35 cellular contexts compared by ENCODE assay signal in the genomic region with DNA sequence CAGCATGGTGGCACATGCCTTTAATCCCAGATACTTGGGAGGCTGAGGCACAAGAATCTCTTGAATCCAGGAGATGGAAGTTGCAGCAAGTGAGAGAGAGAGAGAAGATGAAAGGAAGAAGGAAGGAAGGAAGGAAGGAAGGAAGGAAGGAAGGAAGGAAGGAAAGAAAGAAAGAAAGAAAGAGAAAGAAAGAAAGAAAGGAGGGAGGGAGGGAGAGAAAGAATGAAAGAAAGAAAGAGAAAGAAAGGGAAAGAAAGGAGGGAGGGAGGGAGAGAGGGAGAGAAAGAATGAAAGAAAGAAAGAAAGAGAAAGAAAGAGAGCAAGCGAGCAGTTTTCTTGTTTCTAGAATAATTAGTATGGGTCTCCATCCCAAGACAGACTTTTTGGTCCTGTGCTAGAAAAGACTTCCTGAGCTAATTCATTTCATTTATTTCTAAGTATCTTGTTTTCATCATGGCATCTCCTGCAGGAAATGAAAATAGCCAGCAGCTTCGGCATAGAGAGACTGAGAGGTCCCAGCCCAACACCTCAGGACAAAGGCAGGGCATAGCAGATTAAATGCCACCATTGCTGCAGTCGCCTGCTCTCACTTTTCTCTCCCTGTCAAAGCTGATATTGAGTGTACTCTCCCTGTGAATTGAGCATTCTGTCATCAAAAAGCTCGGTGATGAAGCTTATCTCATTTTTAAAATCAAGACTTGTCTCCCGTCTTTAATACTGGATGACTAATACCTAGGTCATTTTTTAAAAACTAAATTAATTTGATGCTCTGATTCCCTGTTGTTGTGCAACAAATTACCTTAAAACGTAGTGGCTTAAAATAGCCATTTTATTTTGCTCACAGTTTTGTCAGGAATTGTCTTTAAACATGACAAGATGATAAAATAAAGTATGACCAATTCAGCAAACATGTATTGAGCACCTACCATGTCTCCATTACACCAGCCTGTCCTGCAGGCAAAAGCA.
DNase-seq lines count a peak whose midpoint lies in the region; ATAC-seq, FAIRE-seq and TF ChIP-seq lines count a peak whose summit lies in the region.
"Had no signal": no experiment of that assay in that cellular context is flagged by ENCODE, and none has a peak within 500 bp of the region (broad histone marks: within the 10 kb centered on the region; RNA-seq: fewer than 3 reads in every experiment).

No MANE protein-coding gene starts in this region.

- TF ChIP-seq POLR2A in H54 (IDR thresholded peaks at IDR 0.05; ENCODE audit: low read depth, low read length) = no peak

- peak overlapping the region; percentile 39 for H3K27ac ChIP-seq in Panc1 (ENCODE audit: low read length)
- H3K27ac ChIP-seq: brain microvascular endothelial cell, HL-60, left lung, pancreas, vagina, VCaP had no signal

- no TSS peak for BruUV-seq in Panc1 (replicated peaks; lab: Mats Ljungman, UMichigan)

- H3K27ac Mint-ChIP-seq in stimulated activated naive CD8-positive, alpha-beta T cell treated with anti-CD3 and anti-CD28 coated beads, Interleukin-15, Interleukin-2, amounts not matched to agents 100 ng/mL and 50 ng/mL, for 24 hours = peak overlapping the region; percentile 17
- H3K27ac Mint-ChIP-seq in stimulated activated naive CD8-positive, alpha-beta T cell treated with anti-CD3 and anti-CD28 coated beads, Interleukin-15, amount 100 ng/mL, for 72 hours = no peak overlapping the region
- peak overlapping the region; percentile 89 for H3K27ac Mint-ChIP-seq in stimulated activated memory B cell treated with anti-CD40 and anti-IgM and Interleukin-4, amounts not matched to agents 10 μg/mL and 1 μg/mL and 100 μg/mL, for 72 hours
- H3K27ac Mint-ChIP-seq: activated CD4-positive, alpha-beta T cell treated with anti-CD3 and anti-CD28 coated beads for 36 hours; activated naive CD4-positive, alpha-beta T cell treated with anti-CD3 and anti-CD28 coated beads, Interleukin-2, amount 50 U/mL, for 24 hours; activated T-helper 2 cell treated with anti-CD3 and anti-CD28 coated beads, Interferon-gamma antibody, Interleukin-2, Interleukin-4, amounts not matched to agents 10 μg/mL and 5 μg/mL and 100 μg/mL, durations not matched to agents 14 hours and 24 hours and 36 hours; CD4-positive, CD25-positive, alpha-beta regulatory T cell had no signal

- no peaks in the 10 kb centered on the region for H3K36me3 Mint-ChIP-seq in stimulated activated naive CD8-positive, alpha-beta T cell treated with anti-CD3 and anti-CD28 coated beads, Interleukin-15, Interleukin-2, amounts not matched to agents 100 ng/mL and 50 ng/mL, for 24 hours (ENCODE audit: low read depth)
- no peaks in the 10 kb centered on the region for H3K36me3 Mint-ChIP-seq in stimulated activated memory B cell treated with anti-CD40 and anti-IgM and Interleukin-4, amounts not matched to agents 10 μg/mL and 1 μg/mL and 100 μg/mL, for 72 hours
- H3K36me3 Mint-ChIP-seq: activated naive CD4-positive, alpha-beta T cell treated with anti-CD3 and anti-CD28 coated beads, Interleukin-2, amount 50 U/mL, for 24 hours; CD4-positive, CD25-positive, alpha-beta regulatory T cell had no signal

- no peaks in the 10 kb centered on the region for H3K9me3 Mint-ChIP-seq in stimulated activated naive CD8-positive, alpha-beta T cell treated with anti-CD3 and anti-CD28 coated beads, Interleukin-15, Interleukin-2, amounts not matched to agents 100 ng/mL and 50 ng/mL, for 24 hours
- H3K9me3 Mint-ChIP-seq in stimulated activated naive CD8-positive, alpha-beta T cell treated with anti-CD3 and anti-CD28 coated beads, Interleukin-15, amount 100 ng/mL, for 72 hours = no peaks in the 10 kb centered on the region
- no peaks in the 10 kb centered on the region for H3K9me3 Mint-ChIP-seq in stimulated activated memory B cell treated with anti-CD40 and anti-IgM and Interleukin-4, amounts not matched to agents 10 μg/mL and 1 μg/mL and 100 μg/mL, for 72 hours
- H3K9me3 Mint-ChIP-seq: activated naive CD4-positive, alpha-beta T cell treated with anti-CD3 and anti-CD28 coated beads, Interleukin-2, amount 50 U/mL, for 24 hours; activated T-helper 2 cell treated with anti-CD3 and anti-CD28 coated beads, Interferon-gamma antibody, Interleukin-2, Interleukin-4, amounts not matched to agents 10 μg/mL and 5 μg/mL and 100 μg/mL, durations not matched to agents 14 hours and 24 hours and 36 hours; neural crest cell had no signal

- no peaks in the 10 kb centered on the region for H3K9me3 ChIP-seq in Panc1 (ENCODE audit: control insufficient read depth, insufficient read depth, low read depth, low read length)
- H3K9me3 ChIP-seq: left lung, pancreas, tibial artery, vagina had no signal

- no peak for TF ChIP-seq CTCF in Panc1 (IDR thresholded peaks at IDR 0.05)
- no peak for TF ChIP-seq CTCF in fibroblast of mammary gland (conservative IDR thresholded peaks at IDR 0.05; ENCODE audit: control insufficient read depth, insufficient read depth, low read depth, low read length)

- intact Hi-C loops in Panc1 (cut with micrococcal nuclease; ENCODE audit: unreplicated experiment) = loop anchor here (10.0 kb wide), 1 partner anchor 90 kb away; a partner anchor contains a TSS

- peaks cover 19% of the 10 kb centered on the region for H3K27me3 Mint-ChIP-seq in stimulated activated naive CD8-positive, alpha-beta T cell treated with anti-CD3 and anti-CD28 coated beads, Interleukin-15, Interleukin-2, amounts not matched to agents 100 ng/mL and 50 ng/mL, for 24 hours
- peaks cover 42% of the 10 kb centered on the region for H3K27me3 Mint-ChIP-seq in stimulated activated naive CD8-positive, alpha-beta T cell treated with anti-CD3 and anti-CD28 coated beads, Interleukin-15, amount 100 ng/mL, for 72 hours
- no peaks in the 10 kb centered on the region for H3K27me3 Mint-ChIP-seq in stimulated activated memory B cell treated with anti-CD40 and anti-IgM and Interleukin-4, amounts not matched to agents 10 μg/mL and 1 μg/mL and 100 μg/mL, for 72 hours
- H3K27me3 Mint-ChIP-seq: CD4-positive, CD25-positive, alpha-beta regulatory T cell had no signal

- no peak overlapping the region for H3K4me3 Mint-ChIP-seq in stimulated activated naive CD8-positive, alpha-beta T cell treated with anti-CD3 and anti-CD28 coated beads, Interleukin-15, Interleukin-2, amounts not matched to agents 100 ng/mL and 50 ng/mL, for 24 hours
- H3K4me3 Mint-ChIP-seq in stimulated activated naive CD8-positive, alpha-beta T cell treated with anti-CD3 and anti-CD28 coated beads, Interleukin-15, amount 100 ng/mL, for 72 hours = no peak overlapping the region
- H3K4me3 Mint-ChIP-seq in stimulated activated memory B cell treated with anti-CD40 and anti-IgM and Interleukin-4, amounts not matched to agents 10 μg/mL and 1 μg/mL and 100 μg/mL, for 72 hours = no peak overlapping the region
- H3K4me3 Mint-ChIP-seq: activated CD4-positive, alpha-beta T cell treated with anti-CD3 and anti-CD28 coated beads for 36 hours; activated naive CD4-positive, alpha-beta T cell treated with anti-CD3 and anti-CD28 coated beads, Interleukin-2, amount 50 U/mL, for 24 hours; CD4-positive, CD25-positive, alpha-beta regulatory T cell; neural crest cell had no signal

- no peak for DNase-seq in stimulated activated naive CD8-positive, alpha-beta T cell treated with anti-CD3 and anti-CD28 coated beads, Interleukin-15, amount 100 ng/mL, for 72 hours
- DNase-seq in Panc1 (ENCODE audit: low read depth, low spot score) (no peak), fibroblast of mammary gland (ENCODE audit: low read depth) (peak; percentile 46), NCI-H2081 treated with DMSO at 0.1 percent for 48 hours (lab: John Stamatoyannopoulos, UW) (no peak), H54 (ENCODE audit: insufficient read length, low spot score) (no peak)
- DNase-seq in activated effector memory CD4-positive, alpha-beta T cell treated with Interleukin-2 at 50 U/mL for 16 hours = no peak
- DNase-seq: activated CD4-positive, alpha-beta T cell treated with anti-CD3 and anti-CD28 coated beads for 36 hours; AML-193; amniotic stem cell; brain microvascular endothelial cell; Calu3; CD4-positive, CD25-positive, alpha-beta regulatory T cell; DMS79; effector CD4-positive, alpha-beta T cell; H7; left lung; MV-4-11; NCI-H1436; NCI-H2081; NCI-H345; pancreas; right cardiac atrium; stimulated activated CD4-positive, alpha-beta T cell treated with anti-CD3 and anti-CD28 coated beads, Interleukin-12 subunit alpha, Interleukin-12 subunit beta, amount 100 ng/mL, for 4 hours; stimulated activated CD4-positive, alpha-beta T cell treated with anti-CD3 and anti-CD28 coated beads, Interleukin-2, amount 100 ng/mL, for 48 hours; T1000; tibial artery had no signal

- POLR2A ChIA-PET in Panc1 (lab: Charles Lee) = no interaction called here

- H3K36me3 ChIP-seq in Panc1 (ENCODE audit: control insufficient read depth, insufficient read depth, low read length) = no peaks in the 10 kb centered on the region
- H3K36me3 ChIP-seq: brain microvascular endothelial cell, left lung, pancreas, tibial artery, vagina had no signal

- H3K27me3 ChIP-seq in Panc1 (ENCODE audit: control insufficient read depth, insufficient read depth, low read length) = no peaks in the 10 kb centered on the region
- H3K27me3 ChIP-seq: brain microvascular endothelial cell, left lung, pancreas, tibial artery, vagina had no signal

- peaks cover 11% of the 10 kb centered on the region for H3K4me1 ChIP-seq in Panc1 (ENCODE audit: control insufficient read depth, insufficient read depth, low read length)
- H3K4me1 ChIP-seq: pancreas had no signal

- H3K4me1 Mint-ChIP-seq in stimulated activated naive CD8-positive, alpha-beta T cell treated with anti-CD3 and anti-CD28 coated beads, Interleukin-15, Interleukin-2, amounts not matched to agents 100 ng/mL and 50 ng/mL, for 24 hours (ENCODE audit: low read depth) = no peaks in the 10 kb centered on the region
- peaks cover 5% of the 10 kb centered on the region for H3K4me1 Mint-ChIP-seq in stimulated activated naive CD8-positive, alpha-beta T cell treated with anti-CD3 and anti-CD28 coated beads, Interleukin-15, amount 100 ng/mL, for 72 hours
- peaks cover 25% of the 10 kb centered on the region for H3K4me1 Mint-ChIP-seq in stimulated activated memory B cell treated with anti-CD40 and anti-IgM and Interleukin-4, amounts not matched to agents 10 μg/mL and 1 μg/mL and 100 μg/mL, for 72 hours
- H3K4me1 Mint-ChIP-seq: activated CD4-positive, alpha-beta T cell treated with anti-CD3 and anti-CD28 coated beads for 36 hours; activated naive CD4-positive, alpha-beta T cell treated with anti-CD3 and anti-CD28 coated beads, Interleukin-2, amount 50 U/mL, for 24 hours; CD4-positive, CD25-positive, alpha-beta regulatory T cell had no signal

- H3K4me3 ChIP-seq in Panc1 (ENCODE audit: low read depth in 2 of 2, low read length in 2 of 2) = no peak overlapping the region
- H3K4me3 ChIP-seq in fibroblast of mammary gland (ENCODE audit: control insufficient read depth, low read depth, low read length) = no peak overlapping the region
- H3K4me3 ChIP-seq: left lung, pancreas, tibial artery, vagina had no signal

- in situ Hi-C loops in Panc1 (cut with HindIII; ENCODE audit: low pct_unique_long_range_greater_than_20kb, low sequenced_read_pairs) = no loop called here

- no peak for FAIRE-seq in H54 (lab: Jason Lieb, UNC)
- FAIRE-seq: islet of Langerhans, pancreas had no signal

- CTCF ChIA-PET in Panc1 (lab: Charles Lee) = no interaction called here

- ATAC-seq in stimulated activated naive CD8-positive, alpha-beta T cell treated with anti-CD3 and anti-CD28 coated beads, Interleukin-15, amount 100 ng/mL, for 72 hours = no peak
- ATAC-seq in Panc1 = no peak
- no peak for ATAC-seq in stimulated activated memory B cell treated with anti-CD40 and anti-IgM and Interleukin-4, amounts not matched to agents 10 μg/mL and 1 μg/mL and 100 μg/mL, for 72 hours
- ATAC-seq: activated CD4-positive, alpha-beta T cell treated with anti-CD3 and anti-CD28 coated beads for 36 hours had no signal

Comparison
In these comparisons a context has a peak if more than half of its experiments do, and no peak if none do; other contexts are left out.
1. H3K27ac Mint-ChIP-seq: peak in stimulated activated naive CD8-positive, alpha-beta T cell treated with anti-CD3 and anti-CD28 coated beads, Interleukin-15, Interleukin-2, amounts not matched to agents 100 ng/mL and 50 ng/mL, for 24 hours (single experiment) and stimulated activated memory B cell treated with anti-CD40 and anti-IgM and Interleukin-4, amounts not matched to agents 10 μg/mL and 1 μg/mL and 100 μg/mL, for 72 hours (single experiment); none in stimulated activated naive CD8-positive, alpha-beta T cell treated with anti-CD3 and anti-CD28 coated beads, Interleukin-15, amount 100 ng/mL, for 72 hours (0 of 2).